13 cellular contexts compared by ENCODE assay signal in genomic region chr20:24502184-24502583, GRCh38. TPM values are rescaled to one million over a fixed set of nuclear protein-coding genes. Genes with fewer than 3 reads are reported as not detected.
DNase-seq lines count a peak whose midpoint lies in the region; ATAC-seq and TF ChIP-seq lines count a peak whose summit lies in the region.
"Had no signal": no experiment of that assay in that cellular context is flagged by ENCODE, and none has a peak within 500 bp of the region (broad histone marks: within the 10 kb centered on the region; RNA-seq: fewer than 3 reads in every experiment).

No MANE protein-coding gene starts in this region.

- no peaks in the 10 kb centered on the region for H3K36me3 ChIP-seq in gastroesophageal sphincter
- peaks cover 4% of the 10 kb centered on the region for H3K36me3 ChIP-seq in WERI-Rb-1
- H3K36me3 ChIP-seq: pancreas had no signal

- no peaks in the 10 kb centered on the region for H3K4me1 ChIP-seq in gastroesophageal sphincter

- 48 to 81% methylated on average over 3 to 5 of the region's 7 CpGs for WGBS in gastroesophageal sphincter (ENCODE audit: low coverage in 1 of 2), 2 donors

- H3K9me3 ChIP-seq in gastroesophageal sphincter (no peaks in the 10 kb centered on the region), WERI-Rb-1 (ENCODE audit: severe bottlenecking) (no peaks in the 10 kb centered on the region)
- H3K9me3 ChIP-seq: pancreas had no signal

- H3K27me3 ChIP-seq in gastroesophageal sphincter = peaks cover 10% of the 10 kb centered on the region
- no peaks in the 10 kb centered on the region for H3K27me3 ChIP-seq in WERI-Rb-1 (ENCODE audit: insufficient read depth, low read depth, severe bottlenecking)
- H3K27me3 ChIP-seq: pancreas had no signal

- ATAC-seq in SK-N-SH treated with all-trans-retinoic acid at 6 μM for 48 hours (peak; percentile 88), gastroesophageal sphincter (peak; percentile 48), HG03039 (IDR thresholded peaks at IDR 0.05; ENCODE audit: unreplicated experiment) (no peak), HG03139 (IDR thresholded peaks at IDR 0.05; ENCODE audit: unreplicated experiment) (no peak)

- no peak for TF ChIP-seq EP300 in gastroesophageal sphincter (IDR thresholded peaks at IDR 0.05)

- no peak for TF ChIP-seq POLR2A in gastroesophageal sphincter (IDR thresholded peaks at IDR 0.05)

- no peak overlapping the region for H3K27ac ChIP-seq in gastroesophageal sphincter
- no peak overlapping the region for H3K27ac ChIP-seq in WERI-Rb-1
- H3K27ac ChIP-seq: pancreas had no signal

- H3K4me3 ChIP-seq in gastroesophageal sphincter = no peak overlapping the region
- H3K4me3 ChIP-seq in WERI-Rb-1 (ENCODE audit: low read depth, low read length) = no peak overlapping the region
- H3K4me3 ChIP-seq: pancreas had no signal

- DNase-seq in EL = peak; percentile 55
- DNase-seq in putamen (ENCODE audit: low spot score) = peak; percentile 64
- DNase-seq in WERI-Rb-1 = no peak
- DNase-seq in activated naive CD4-positive, alpha-beta T cell treated with Interleukin-2 at 50 U/mL for 16 hours = no peak
- DNase-seq: DND-41, KG1, NCI-H524 treated with DMSO at 0.1 percent for 48 hours, pancreas had no signal

- TF ChIP-seq CTCF in gastroesophageal sphincter (IDR thresholded peaks at IDR 0.05) (no peak), WERI-Rb-1 (IDR thresholded peaks at IDR 0.05; ENCODE audit: low read depth, low read length) (no peak)

TF ChIP-seq in SK-N-SH treated with all-trans-retinoic acid at 6 μM for 48 hours, 23 proteins besides CTCF, POLR2A, EP300 and RAD21:
- TF ChIP-seq ARNTL (CRISPR knock-in tag; IDR thresholded peaks at IDR 0.05; ENCODE audit: borderline replicate concordance, low read depth) (no peak), ZC3H10 (CRISPR knock-in tag; IDR thresholded peaks at IDR 0.05) (no peak), ISL1 (CRISPR knock-in tag; IDR thresholded peaks at IDR 0.05) (no peak), POU6F1 (CRISPR knock-in tag; IDR thresholded peaks at IDR 0.05; ENCODE audit: borderline replicate concordance, low read depth) (no peak), TOX (CRISPR knock-in tag; IDR thresholded peaks at IDR 0.05; ENCODE audit: borderline replicate concordance) (no peak), TCF4 (CRISPR knock-in tag; IDR thresholded peaks at IDR 0.05; ENCODE audit: borderline replicate concordance) (no peak), ZNF70 (CRISPR knock-in tag; IDR thresholded peaks at IDR 0.05) (no peak), RARB (CRISPR knock-in tag; IDR thresholded peaks at IDR 0.05) (no peak), CREB5 (CRISPR knock-in tag; IDR thresholded peaks at IDR 0.05; ENCODE audit: low read depth) (no peak), ZFP30 (CRISPR knock-in tag; IDR thresholded peaks at IDR 0.05) (no peak), OSR1 (CRISPR knock-in tag; IDR thresholded peaks at IDR 0.05) (no peak), GLIS3 (CRISPR knock-in tag; IDR thresholded peaks at IDR 0.05) (no peak), CSRNP3 (CRISPR knock-in tag; IDR thresholded peaks at IDR 0.05) (no peak), ZFP3 (CRISPR knock-in tag; IDR thresholded peaks at IDR 0.05) (no peak), PATZ1 (CRISPR knock-in tag; IDR thresholded peaks at IDR 0.05; ENCODE audit: borderline replicate concordance) (no peak), BACH2 (CRISPR knock-in tag; IDR thresholded peaks at IDR 0.05; ENCODE audit: borderline replicate concordance) (no peak), ZNF565 (CRISPR knock-in tag; conservative IDR thresholded peaks at IDR 0.05; ENCODE audit: low read depth) (no peak)
TF ChIP-seq in SK-N-SH treated with all-trans-retinoic acid at 6 μM for 48 hours: peak in this region for 0.

RNA-seq across cellular contexts. Expression of gene SYNDIG1, which starts 32.8 kb away (rescaled TPM):
- under 1 TPM in 3 of 4 donors, not detected in 1; 0.15 to 0.40 (median 0.16) TPM for total RNA-seq in gastroesophageal sphincter
- total RNA-seq: activated T-helper 2 cell treated with anti-CD3 and anti-CD28 coated beads, Interferon-gamma antibody, Interleukin-2, Interleukin-4, amounts not matched to agents 10 μg/mL and 5 μg/mL and 100 μg/mL, durations not matched to agents 14 hours and 24 hours and 36 hours had no signal

Comparison
In these comparisons a context has a peak if more than half of its experiments do, and no peak if none do; other contexts are left out.
1. DNase-seq: peak in EL (single experiment) and putamen (single experiment); none in WERI-Rb-1 (single experiment) and activated naive CD4-positive, alpha-beta T cell treated with Interleukin-2 at 50 U/mL for 16 hours (single experiment).
2. ATAC-seq: peak in SK-N-SH treated with all-trans-retinoic acid at 6 μM for 48 hours (single experiment) and gastroesophageal sphincter (single experiment); none in HG03039 (single experiment) and HG03139 (single experiment).